ENCODE assay signal across 26 cellular contexts in genomic region chr13:40383132-40383531, GRCh38.
A peak's percentile ranks its signal among the peaks of the same experiment; 100 is the strongest.
DNase-seq lines count a peak whose midpoint lies in the region; ATAC-seq, FAIRE-seq and TF ChIP-seq lines count a peak whose summit lies in the region.
"Had no signal": no experiment of that assay in that cellular context is flagged by ENCODE, and none has a peak within 500 bp of the region (broad histone marks: within the 10 kb centered on the region; RNA-seq: fewer than 3 reads in every experiment).

No MANE protein-coding gene starts in this region.

- no peaks in the 10 kb centered on the region for H3K79me1 ChIP-seq in mesendoderm (ENCODE audit: low read length)

- no peaks in the 10 kb centered on the region for H3K9me3 ChIP-seq in psoas muscle
- H3K9me3 ChIP-seq: ovary, sigmoid colon, transverse colon had no signal

- no peaks in the 10 kb centered on the region for H3K4me1 ChIP-seq in psoas muscle
- H3K4me1 ChIP-seq in mesendoderm (ENCODE audit: control insufficient read depth, low read depth, low read length): no peaks in the 10 kb centered on the region
- H3K4me1 ChIP-seq: transverse colon had no signal

- DNase-seq in DMS 273 (lab: John Stamatoyannopoulos, UW; ENCODE audit: unreplicated experiment) (peak; percentile 11), DMS 273 treated with DMSO at 0.1 percent for 48 hours (lab: John Stamatoyannopoulos, UW) (no peak), SK-N-DZ (ENCODE audit: low spot score) (peak; percentile 24), glutamatergic neuron (no peak), psoas muscle (no peak), mesendoderm (no peak), superior temporal gyrus (ENCODE audit: extremely low spot score) (no peak), urothelium cell line (ENCODE audit: low spot score) (no peak)
- DNase-seq: activated CD4-positive, alpha-beta T cell treated with anti-CD3 and anti-CD28 coated beads, Interleukin-2, amount 10 ng/mL, durations not matched to agents 24 days and 14 days; activated naive CD4-positive, alpha-beta T cell treated with anti-CD3 and anti-CD28 coated beads, Interleukin-2, amount 50 U/mL, for 16 hours; CD4-positive, alpha-beta T cell; cortex of kidney; DMS153; GF-D8; KG1; MM.1S; naive thymus-derived CD4-positive, alpha-beta T cell; NCI-H1417; NCI-H2081 treated with DMSO at 0.1 percent for 48 hours; ovary; sigmoid colon; stimulated activated CD4-positive, alpha-beta T cell treated with anti-CD3 and anti-CD28 coated beads, Interleukin-15, amount 100 ng/mL, for 24 hours; stimulated activated naive CD8-positive, alpha-beta T cell treated with anti-CD3 and anti-CD28 coated beads, Interleukin-15, amount 100 ng/mL, for 72 hours; transverse colon had no signal

- intact Hi-C loops in psoas muscle (cut with DNase I): loop anchor here in 1 of 2 donors (2.0 kb wide), 1 partner anchor 26 kb away; no protein-coding TSS in a partner anchor

- H3K36me3 ChIP-seq in psoas muscle (ENCODE audit: insufficient read depth in 1 of 2, low read depth in 1 of 2) (no peaks in the 10 kb centered on the region), mesendoderm (ENCODE audit: control insufficient read depth, insufficient read depth, low read length) (no peaks in the 10 kb centered on the region)
- H3K36me3 ChIP-seq: ovary, sigmoid colon, transverse colon had no signal

- H2BK5ac ChIP-seq in mesendoderm (ENCODE audit: low read length): no peak overlapping the region

- peak overlapping the region; percentile 28 for H3K27ac Mint-ChIP-seq in glutamatergic neuron (ENCODE audit: unreplicated experiment)
- H3K27ac Mint-ChIP-seq: activated CD4-positive, alpha-beta T cell treated with anti-CD3 and anti-CD28 coated beads, Interleukin-2, amount 10 ng/mL, durations not matched to agents 24 days and 14 days; CD4-positive, alpha-beta T cell; stimulated activated naive CD8-positive, alpha-beta T cell treated with anti-CD3 and anti-CD28 coated beads, Interleukin-15, amount 100 ng/mL, for 72 hours had no signal

- 41 to 48% (median 44%) methylated on average over 7 of the region's 7 CpGs for WGBS in psoas muscle, 3 donors
- no CpG with 5 or more reads among the region's 7 CpGs for WGBS in mesendoderm (ENCODE audit: extremely low coverage, insufficient coverage, low lambda C conversion rate)

- no peak overlapping the region for H3K18ac ChIP-seq in mesendoderm (ENCODE audit: low read length)

- H3K4me3 Mint-ChIP-seq in glutamatergic neuron (ENCODE audit: unreplicated experiment): no peak overlapping the region
- H3K4me3 Mint-ChIP-seq: activated CD4-positive, alpha-beta T cell treated with anti-CD3 and anti-CD28 coated beads, Interleukin-2, amount 10 ng/mL, durations not matched to agents 24 days and 14 days; CD4-positive, alpha-beta T cell; naive thymus-derived CD4-positive, alpha-beta T cell; stimulated activated naive CD8-positive, alpha-beta T cell treated with anti-CD3 and anti-CD28 coated beads, Interleukin-15, amount 100 ng/mL, for 72 hours had no signal

- no peaks in the 10 kb centered on the region for H3K79me2 ChIP-seq in mesendoderm (ENCODE audit: control insufficient read depth, insufficient read depth, low read length)

- H3K23ac ChIP-seq in mesendoderm (ENCODE audit: low read length): no peak overlapping the region

- H3K9ac ChIP-seq in mesendoderm (ENCODE audit: low read length): no peak overlapping the region

- TF ChIP-seq CTCF in glutamatergic neuron (IDR thresholded peaks at IDR 0.05; ENCODE audit: partially characterized antibody, unreplicated experiment): no peak
- no peak for TF ChIP-seq CTCF in psoas muscle (IDR thresholded peaks at IDR 0.05)

- no peaks in the 10 kb centered on the region for H3K9me3 Mint-ChIP-seq in glutamatergic neuron (ENCODE audit: unreplicated experiment)
- H3K9me3 Mint-ChIP-seq: CD4-positive, alpha-beta T cell had no signal

- H2BK120ac ChIP-seq in mesendoderm (ENCODE audit: low read depth, low read length): no peak overlapping the region

- H3K36me3 Mint-ChIP-seq in glutamatergic neuron (ENCODE audit: unreplicated experiment): no peaks in the 10 kb centered on the region

- no peak overlapping the region for H2BK15ac ChIP-seq in mesendoderm (replicated peaks; ENCODE audit: low read depth)

- peak in 3 of 4 donors; percentile 32 to 45 (median 34) for ATAC-seq in psoas muscle
- ATAC-seq: naive thymus-derived CD4-positive, alpha-beta T cell; stimulated activated naive CD8-positive, alpha-beta T cell treated with anti-CD3 and anti-CD28 coated beads, Interleukin-15, amount 100 ng/mL, for 72 hours had no signal

- H4K8ac ChIP-seq in mesendoderm (ENCODE audit: low read depth, low read length): no peak overlapping the region

- no peak overlapping the region for H3K27ac ChIP-seq in psoas muscle
- H3K27ac ChIP-seq in mesendoderm (ENCODE audit: low read depth, low read length): no peak overlapping the region
- H3K27ac ChIP-seq: 22Rv1, ovary, sigmoid colon, SK-N-MC, transverse colon had no signal

- no peak overlapping the region for H3K4me2 ChIP-seq in mesendoderm (ENCODE audit: low read length)

- FAIRE-seq in urothelium cell line (lab: Jason Lieb, UNC): no peak

- peaks cover 5% of the 10 kb centered on the region for H3K27me3 Mint-ChIP-seq in glutamatergic neuron (ENCODE audit: unreplicated experiment)
- H3K27me3 Mint-ChIP-seq: activated CD4-positive, alpha-beta T cell treated with anti-CD3 and anti-CD28 coated beads, Interleukin-2, amount 10 ng/mL, durations not matched to agents 24 days and 14 days; CD4-positive, alpha-beta T cell; naive thymus-derived CD4-positive, alpha-beta T cell; stimulated activated naive CD8-positive, alpha-beta T cell treated with anti-CD3 and anti-CD28 coated beads, Interleukin-15, amount 100 ng/mL, for 72 hours had no signal

- no peak overlapping the region for H2AK5ac ChIP-seq in mesendoderm (ENCODE audit: low read length)

- H3K4me3 ChIP-seq in psoas muscle (no peak overlapping the region), mesendoderm (ENCODE audit: low read length) (no peak overlapping the region)
- H3K4me3 ChIP-seq: ovary, sigmoid colon, SK-N-MC, transverse colon had no signal

- no peak overlapping the region for H3K4ac ChIP-seq in mesendoderm (ENCODE audit: low read depth, low read length)

- no peak overlapping the region for H4K5ac ChIP-seq in mesendoderm (ENCODE audit: low read length)

- H3K56ac ChIP-seq in mesendoderm (ENCODE audit: low read length): no peak overlapping the region

- H3K4me1 Mint-ChIP-seq in glutamatergic neuron (ENCODE audit: low read depth, unreplicated experiment): peaks cover 9% of the 10 kb centered on the region

- H3K27me3 ChIP-seq in psoas muscle (ENCODE audit: insufficient read depth in 3 of 3, low read length in 2 of 3) (no peaks in the 10 kb centered on the region), mesendoderm (ENCODE audit: insufficient read depth, low read length, poor library complexity) (no peaks in the 10 kb centered on the region)
- H3K27me3 ChIP-seq: ovary, sigmoid colon, transverse colon had no signal

Comparison
In these comparisons a context has a peak if more than half of its experiments do, and no peak if none do; other contexts are left out.
1. DNase-seq: peak in DMS 273 (single experiment) and SK-N-DZ (single experiment); none in DMS 273 treated with DMSO at 0.1 percent for 48 hours (single experiment), glutamatergic neuron (single experiment), psoas muscle (0 of 2), mesendoderm (single experiment), superior temporal gyrus (single experiment) and urothelium cell line (single experiment).